ENCODE assay signal across 8 cellular contexts in the genomic region with DNA sequence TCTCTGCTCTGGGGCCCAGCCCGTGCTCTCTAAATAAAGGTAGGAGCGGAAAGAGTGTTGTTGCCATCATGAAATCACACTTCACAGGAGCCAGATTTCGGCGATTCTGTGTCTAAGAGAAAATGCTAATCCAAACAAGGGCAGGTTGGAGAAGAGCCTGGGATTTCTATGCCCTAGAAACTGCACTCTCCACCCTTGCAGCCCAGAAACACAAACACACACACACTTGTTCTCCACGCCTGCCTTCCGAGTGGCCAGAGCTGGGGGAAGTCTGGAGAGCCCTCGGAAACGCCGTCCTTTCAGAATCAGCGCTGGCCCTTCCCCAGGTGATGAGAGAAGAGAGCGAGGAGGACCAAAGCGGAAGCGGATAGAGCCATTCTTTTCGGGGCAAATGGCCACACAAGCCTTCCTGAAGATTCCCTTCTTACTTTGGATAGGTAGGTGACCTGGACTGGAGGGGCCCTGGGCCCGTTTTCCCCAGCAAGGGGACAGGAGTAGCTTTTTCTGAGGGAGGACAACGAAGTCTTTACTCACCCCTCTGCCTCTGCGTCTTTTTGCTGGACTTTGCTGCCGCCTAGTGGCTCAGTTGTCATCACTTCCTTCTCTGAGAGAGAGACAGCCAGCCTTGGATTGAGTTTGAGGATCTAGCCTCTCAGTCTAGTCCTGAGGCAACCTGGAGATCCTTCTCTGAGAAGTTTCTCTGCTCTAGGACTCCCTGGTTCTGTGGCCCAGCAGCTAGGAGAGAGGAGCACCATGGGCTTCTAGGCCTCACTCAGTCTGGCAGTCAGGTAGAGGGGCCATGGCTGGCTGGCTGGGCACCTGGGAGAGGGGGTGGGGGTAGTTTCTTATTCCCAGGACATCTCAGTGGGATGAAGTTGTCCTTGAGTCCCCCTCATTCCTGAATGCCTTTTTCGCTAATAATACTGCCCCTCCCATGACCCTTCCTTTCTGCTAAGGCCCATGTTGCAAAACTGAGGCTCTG. TPM values are rescaled to one million over a fixed set of nuclear protein-coding genes. Genes with fewer than 3 reads are reported as not detected.
DNase-seq lines count a peak whose midpoint lies in the region; ATAC-seq, FAIRE-seq and TF ChIP-seq lines count a peak whose summit lies in the region.

No MANE protein-coding gene starts in this region.

- peak overlapping the region; percentile 34 for H3K4me3 ChIP-seq in kidney epithelial cell (ENCODE audit: low read depth, low read length)

- DNase-seq in NCI-H2227 treated with DMSO at 0.1 percent for 48 hours (lab: John Stamatoyannopoulos, UW) = peak; percentile 76
- DNase-seq in activated CD4-positive, CD25-positive, alpha-beta regulatory T cell treated with anti-CD3 and anti-CD28 coated beads, Interleukin-2, amount 50 U/mL, for 72 hours = peak; percentile 83
- peak; percentile 86 for DNase-seq in cerebellum (ENCODE audit: low spot score)
- DNase-seq in kidney epithelial cell (ENCODE audit: low read depth) = peak; percentile 48
- peak; percentile 88 for DNase-seq in stimulated activated CD4-positive, alpha-beta T cell treated with anti-CD3 and anti-CD28 coated beads, Interleukin-15, amount 100 ng/mL, for 24 hours

- H3K36me3 ChIP-seq in kidney epithelial cell (ENCODE audit: control insufficient read depth, insufficient read depth, low read length) = no peaks in the 10 kb centered on the region

- peak; percentile 91 for FAIRE-seq in G401.6 (lab: Jason Lieb, UNC)

- no peaks in the 10 kb centered on the region for H3K27me3 ChIP-seq in kidney epithelial cell (ENCODE audit: control insufficient read depth, insufficient read depth, low read length)

- peak; percentile 82 for TF ChIP-seq CTCF in kidney epithelial cell (IDR thresholded peaks at IDR 0.05; ENCODE audit: insufficient read depth, low read length, poor library complexity, severe bottlenecking)

- ATAC-seq in HG03045 (IDR thresholded peaks at IDR 0.05; ENCODE audit: unreplicated experiment) = peak; percentile 53
- ATAC-seq in HG03469 (IDR thresholded peaks at IDR 0.05; ENCODE audit: unreplicated experiment) = no peak

RNA-seq across cellular contexts. Expression of a gene that starts 37.7 kb away (rescaled TPM):
- total RNA-seq in cerebellum = 3.0 TPM
- 2.4 and 3.0 TPM in 2 replicates for total RNA-seq in kidney epithelial cell

RNA-seq across cellular contexts. Expression of a gene that starts 38.0 kb away (rescaled TPM):
- total RNA-seq in cerebellum (119 TPM), kidney epithelial cell (16.3 and 17.0 TPM in 2 replicates)

RNA-seq across cellular contexts. Expression of a gene that starts 41.7 kb away (rescaled TPM):
- total RNA-seq in cerebellum (0.36 TPM), kidney epithelial cell (0.89 and 2.4 TPM in 2 replicates)
